ENCODE assay signal across 1 cellular context in the genomic region with DNA sequence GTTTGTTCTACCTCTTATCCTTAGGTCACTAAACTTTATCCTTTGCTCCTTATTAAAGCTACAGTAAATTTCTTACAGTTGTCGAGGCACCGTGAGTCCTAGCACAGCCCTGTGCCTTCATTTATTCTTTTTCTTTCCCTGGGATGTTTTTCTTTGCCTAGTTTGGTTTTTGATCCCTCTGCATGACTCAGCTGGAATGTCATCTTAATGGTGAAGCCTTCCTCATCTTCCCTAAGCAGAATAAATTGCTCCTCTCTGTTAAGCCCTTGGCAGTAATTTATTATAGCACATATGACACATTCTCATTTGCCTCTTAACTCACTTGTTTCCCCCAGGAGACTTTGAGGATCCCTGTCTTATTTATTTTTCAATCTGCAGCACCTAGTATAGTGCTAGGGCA.
TF ChIP-seq lines count a peak whose summit lies in the region.

No MANE protein-coding gene starts in this region.

TF ChIP-seq in WTC11, 78 proteins besides CTCF, POLR2A, EP300 and RAD21 (continued from another document):
- TF ChIP-seq ZMAT4 (CRISPR knock-in tag; IDR thresholded peaks at IDR 0.05), result no peak
- TF ChIP-seq PRDM15 (CRISPR knock-in tag; IDR thresholded peaks at IDR 0.05), result no peak
- TF ChIP-seq, protein P1, sequence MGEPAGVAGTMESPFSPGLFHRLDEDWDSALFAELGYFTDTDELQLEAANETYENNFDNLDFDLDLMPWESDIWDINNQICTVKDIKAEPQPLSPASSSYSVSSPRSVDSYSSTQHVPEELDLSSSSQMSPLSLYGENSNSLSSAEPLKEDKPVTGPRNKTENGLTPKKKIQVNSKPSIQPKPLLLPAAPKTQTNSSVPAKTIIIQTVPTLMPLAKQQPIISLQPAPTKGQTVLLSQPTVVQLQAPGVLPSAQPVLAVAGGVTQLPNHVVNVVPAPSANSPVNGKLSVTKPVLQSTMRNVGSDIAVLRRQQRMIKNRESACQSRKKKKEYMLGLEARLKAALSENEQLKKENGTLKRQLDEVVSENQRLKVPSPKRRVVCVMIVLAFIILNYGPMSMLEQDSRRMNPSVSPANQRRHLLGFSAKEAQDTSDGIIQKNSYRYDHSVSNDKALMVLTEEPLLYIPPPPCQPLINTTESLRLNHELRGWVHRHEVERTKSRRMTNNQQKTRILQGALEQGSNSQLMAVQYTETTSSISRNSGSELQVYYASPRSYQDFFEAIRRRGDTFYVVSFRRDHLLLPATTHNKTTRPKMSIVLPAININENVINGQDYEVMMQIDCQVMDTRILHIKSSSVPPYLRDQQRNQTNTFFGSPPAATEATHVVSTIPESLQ (CRISPR knock-in tag; IDR thresholded peaks at IDR 0.05), result no peak
- TF ChIP-seq ERG (CRISPR knock-in tag; IDR thresholded peaks at IDR 0.05), result no peak
- TF ChIP-seq ZNF281 (CRISPR knock-in tag; IDR thresholded peaks at IDR 0.05), result no peak
- TF ChIP-seq, protein P2, sequence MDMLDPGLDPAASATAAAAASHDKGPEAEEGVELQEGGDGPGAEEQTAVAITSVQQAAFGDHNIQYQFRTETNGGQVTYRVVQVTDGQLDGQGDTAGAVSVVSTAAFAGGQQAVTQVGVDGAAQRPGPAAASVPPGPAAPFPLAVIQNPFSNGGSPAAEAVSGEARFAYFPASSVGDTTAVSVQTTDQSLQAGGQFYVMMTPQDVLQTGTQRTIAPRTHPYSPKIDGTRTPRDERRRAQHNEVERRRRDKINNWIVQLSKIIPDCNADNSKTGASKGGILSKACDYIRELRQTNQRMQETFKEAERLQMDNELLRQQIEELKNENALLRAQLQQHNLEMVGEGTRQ (CRISPR knock-in tag; IDR thresholded peaks at IDR 0.05), result no peak
- no peak for TF ChIP-seq AR (CRISPR knock-in tag; IDR thresholded peaks at IDR 0.05)
- TF ChIP-seq TP53 (CRISPR knock-in tag; IDR thresholded peaks at IDR 0.05), result no peak
- TF ChIP-seq NR2C2 (CRISPR knock-in tag; IDR thresholded peaks at IDR 0.05), result no peak
